12 cellular contexts compared by ENCODE assay signal in the genomic region with DNA sequence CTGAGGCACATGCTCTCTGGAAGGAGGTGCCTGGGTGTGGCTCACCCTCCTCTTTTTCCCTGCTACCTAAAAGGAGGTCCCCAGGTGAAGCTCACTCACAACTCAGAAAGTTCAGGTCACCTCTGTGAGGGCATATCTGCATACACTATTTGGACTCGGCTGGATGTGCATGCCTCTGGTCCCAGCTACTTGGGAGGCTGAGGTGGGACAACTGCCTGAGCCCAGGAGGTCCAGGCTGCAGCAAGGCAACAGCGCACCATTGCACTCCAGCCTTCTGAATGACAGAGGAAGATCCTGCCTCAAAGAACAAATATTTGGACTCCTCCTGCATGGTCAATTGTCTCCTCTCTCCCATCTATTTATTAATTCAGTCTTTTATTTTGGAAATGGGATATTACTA. TPM values are rescaled to one million over a fixed set of nuclear protein-coding genes. Genes with fewer than 3 reads are reported as not detected.
DNase-seq lines count a peak whose midpoint lies in the region; ATAC-seq, FAIRE-seq and TF ChIP-seq lines count a peak whose summit lies in the region.
"Had no signal": no experiment of that assay in that cellular context is flagged by ENCODE, and none has a peak within 500 bp of the region (broad histone marks: within the 10 kb centered on the region; RNA-seq: fewer than 3 reads in every experiment).

No MANE protein-coding gene starts in this region.

- H3K4me3 ChIP-seq in kidney (ENCODE audit: low read length in 2 of 2) (no peak overlapping the region), aorta (ENCODE audit: low read length in 2 of 2) (no peak overlapping the region)

- TF ChIP-seq CTCF in kidney (IDR thresholded peaks at IDR 0.05; ENCODE audit: borderline replicate concordance, extremely low read depth, insufficient read depth) (no peak), omental fat pad (IDR thresholded peaks at IDR 0.05) (no peak)

- no peaks in the 10 kb centered on the region for H3K27me3 ChIP-seq in aorta (ENCODE audit: control insufficient read depth in 1 of 2, insufficient read depth in 2 of 2, low read length in 1 of 2)

- POLR2A ChIA-PET in activated CD4-positive, alpha-beta memory T cell treated with anti-CD3 and anti-CD28 coated beads, Interleukin-2, amount 10 ng/mL, durations not matched to agents 7 days and 5 days (lab: Charles Lee) = interaction anchor here (1.4 to 4.2 kb wide), 4 partner anchors 11 to 105 kb away, joined by 3 to 27 read pairs (median 5); partner anchors contain the start of genes ATP5ME and MYL5

- H3K27ac Mint-ChIP-seq in stimulated activated naive CD8-positive, alpha-beta T cell treated with anti-CD3 and anti-CD28 coated beads, Interleukin-15, Interleukin-2, amounts not matched to agents 100 ng/mL and 50 ng/mL, for 24 hours = peak overlapping the region; percentile 88
- H3K27ac Mint-ChIP-seq in activated CD4-positive, alpha-beta memory T cell treated with anti-CD3 and anti-CD28 coated beads, Interleukin-2, amount 10 ng/mL, durations not matched to agents 7 days and 5 days = peak overlapping the region; percentile 26

- no peak for DNase-seq in stimulated activated naive CD8-positive, alpha-beta T cell treated with anti-CD3 and anti-CD28 coated beads, Interleukin-15, Interleukin-2, amounts not matched to agents 100 U/mL and 50 U/mL, for 24 hours
- no peak for DNase-seq in activated CD4-positive, alpha-beta memory T cell treated with anti-CD3 and anti-CD28 coated beads, Interleukin-2, amount 10 ng/mL, durations not matched to agents 7 days and 5 days
- peak; percentile 20 for DNase-seq in kidney
- DNase-seq in aorta = peak; percentile 3 to 8
- no peak for DNase-seq in omental fat pad (ENCODE audit: low spot score)
- DNase-seq in T1000 (lab: John Stamatoyannopoulos, UW) = no peak
- DNase-seq in COLO668 (lab: John Stamatoyannopoulos, UW; ENCODE audit: unreplicated experiment) = no peak
- DNase-seq: cerebellar nuclear complex, NCI-H1092, NCI-H524 treated with DMSO at 0.1 percent for 48 hours had no signal

- H3K36me3 ChIP-seq in kidney (ENCODE audit: control insufficient read depth in 1 of 2, insufficient read depth in 2 of 2, low read length in 2 of 2) = peaks cover 5 to 27% of the 10 kb centered on the region in 2 donors
- peaks cover 3 to 4% of the 10 kb centered on the region in 2 donors for H3K36me3 ChIP-seq in aorta (ENCODE audit: control insufficient read depth in 1 of 2, insufficient read depth in 2 of 2, low read length in 1 of 2)

- H3K4me3 Mint-ChIP-seq in stimulated activated naive CD8-positive, alpha-beta T cell treated with anti-CD3 and anti-CD28 coated beads, Interleukin-15, Interleukin-2, amounts not matched to agents 100 ng/mL and 50 ng/mL, for 24 hours = peak overlapping the region; percentile 86
- H3K4me3 Mint-ChIP-seq in activated CD4-positive, alpha-beta memory T cell treated with anti-CD3 and anti-CD28 coated beads, Interleukin-2, amount 10 ng/mL, durations not matched to agents 7 days and 5 days = peak overlapping the region; percentile 84

- FAIRE-seq in kidney (lab: Jason Lieb, UNC) = no peak

- H3K27ac ChIP-seq in kidney (ENCODE audit: low read depth in 2 of 2, low read length in 2 of 2) (no peak overlapping the region), aorta (ENCODE audit: low read depth in 1 of 2, low read length in 2 of 2) (no peak overlapping the region)

- 87 to 91% methylated on average over 2 of the region's 2 CpGs for WGBS in aorta, 2 donors

- CTCF ChIA-PET in activated CD4-positive, alpha-beta memory T cell treated with anti-CD3 and anti-CD28 coated beads, Interleukin-2, amount 10 ng/mL, durations not matched to agents 7 days and 5 days (lab: Charles Lee) = interaction anchor here (1.1 to 3.1 kb wide), 2 partner anchors 37 to 39 kb away, joined by 3 to 10 read pairs; no protein-coding TSS in a partner anchor

- peaks cover 58% of the 10 kb centered on the region for H3K36me3 Mint-ChIP-seq in stimulated activated naive CD8-positive, alpha-beta T cell treated with anti-CD3 and anti-CD28 coated beads, Interleukin-15, Interleukin-2, amounts not matched to agents 100 ng/mL and 50 ng/mL, for 24 hours (ENCODE audit: low read depth)
- H3K36me3 Mint-ChIP-seq in activated CD4-positive, alpha-beta memory T cell treated with anti-CD3 and anti-CD28 coated beads, Interleukin-2, amount 10 ng/mL, durations not matched to agents 7 days and 5 days (ENCODE audit: low read depth) = peaks cover 61% of the 10 kb centered on the region

- H3K27me3 Mint-ChIP-seq in stimulated activated naive CD8-positive, alpha-beta T cell treated with anti-CD3 and anti-CD28 coated beads, Interleukin-15, Interleukin-2, amounts not matched to agents 100 ng/mL and 50 ng/mL, for 24 hours = peaks cover 8% of the 10 kb centered on the region
- peaks cover 5% of the 10 kb centered on the region for H3K27me3 Mint-ChIP-seq in activated CD4-positive, alpha-beta memory T cell treated with anti-CD3 and anti-CD28 coated beads, Interleukin-2, amount 10 ng/mL, durations not matched to agents 7 days and 5 days

- peaks cover 61% of the 10 kb centered on the region for H3K4me1 Mint-ChIP-seq in stimulated activated naive CD8-positive, alpha-beta T cell treated with anti-CD3 and anti-CD28 coated beads, Interleukin-15, Interleukin-2, amounts not matched to agents 100 ng/mL and 50 ng/mL, for 24 hours (ENCODE audit: low read depth)
- H3K4me1 Mint-ChIP-seq in activated CD4-positive, alpha-beta memory T cell treated with anti-CD3 and anti-CD28 coated beads, Interleukin-2, amount 10 ng/mL, durations not matched to agents 7 days and 5 days = peaks cover 54% of the 10 kb centered on the region

- no peaks in the 10 kb centered on the region for H3K9me3 Mint-ChIP-seq in stimulated activated naive CD8-positive, alpha-beta T cell treated with anti-CD3 and anti-CD28 coated beads, Interleukin-15, Interleukin-2, amounts not matched to agents 100 ng/mL and 50 ng/mL, for 24 hours
- H3K9me3 Mint-ChIP-seq in activated CD4-positive, alpha-beta memory T cell treated with anti-CD3 and anti-CD28 coated beads, Interleukin-2, amount 10 ng/mL, durations not matched to agents 7 days and 5 days = no peaks in the 10 kb centered on the region

- intact Hi-C loops in kidney (cut with DNase I) (no loop called here), aorta (cut with DNase I) (no loop called here)

- H3K4me1 ChIP-seq in kidney (ENCODE audit: control insufficient read depth in 1 of 2, insufficient read depth in 1 of 2, low read depth in 1 of 2, low read length in 2 of 2) (peaks cover 5 to 29% of the 10 kb centered on the region in 2 donors), aorta (ENCODE audit: control insufficient read depth in 1 of 2, insufficient read depth in 2 of 2, low read length in 2 of 2) (peaks cover 0 to 2% of the 10 kb centered on the region in 2 donors)

- no peak overlapping the region for H3K9ac ChIP-seq in kidney (ENCODE audit: low read length in 2 of 2)

- H3K9me3 ChIP-seq in kidney (ENCODE audit: control insufficient read depth in 1 of 2, low read length in 2 of 2) (no peaks in the 10 kb centered on the region), aorta (ENCODE audit: control insufficient read depth, low read length) (peaks cover 3% of the 10 kb centered on the region)

- ATAC-seq in stimulated activated naive CD8-positive, alpha-beta T cell treated with anti-CD3 and anti-CD28 coated beads, Interleukin-15, Interleukin-2, amounts not matched to agents 100 U/mL and 50 U/mL, for 24 hours = no peak
- ATAC-seq in aorta (ENCODE audit: low FRiP score) (no peak), omental fat pad (ENCODE audit: low FRiP score) (no peak)

RNA-seq across cellular contexts. Expression of gene CPLX1, which starts 46.4 kb away (rescaled TPM):
- total RNA-seq in activated CD4-positive, alpha-beta memory T cell treated with anti-CD3 and anti-CD28 coated beads, Interleukin-2, amount 10 ng/mL, durations not matched to agents 7 days and 5 days = 1 to 10 TPM; 2.5 to 3.0 TPM
- 10.2 TPM for total RNA-seq in kidney
- polyA plus RNA-seq in kidney (ENCODE audit: insufficient read depth, low read depth, low replicate concordance) = 3.9 TPM
- 10 to 100 TPM in 1 of 2 donors, 1 to 10 TPM in 1; 5.2 to 13.7 TPM for total RNA-seq in aorta
- polyA plus RNA-seq in aorta = under 1 TPM; 0.13 to 0.50 TPM
- total RNA-seq in omental fat pad = 1 to 10 TPM in 3 of 4 donors, not detected in 1; 1.1 to 2.0 (median 1.9) TPM
- total RNA-seq: fibroblast of villous mesenchyme had no signal

Comparison
In these comparisons a context has a peak if more than half of its experiments do, and no peak if none do; other contexts are left out.
1. DNase-seq: peak in kidney (single experiment) and aorta (2 of 2); none in stimulated activated naive CD8-positive, alpha-beta T cell treated with anti-CD3 and anti-CD28 coated beads, Interleukin-15, Interleukin-2, amounts not matched to agents 100 U/mL and 50 U/mL, for 24 hours (single experiment), activated CD4-positive, alpha-beta memory T cell treated with anti-CD3 and anti-CD28 coated beads, Interleukin-2, amount 10 ng/mL, durations not matched to agents 7 days and 5 days (single experiment), omental fat pad (single experiment), T1000 (single experiment) and COLO668 (single experiment).